Comparison of ENCODE assay signal across 9 cellular contexts in genomic region chr11:95296621-95297025, GRCh38.
DNase-seq lines count a peak whose midpoint lies in the region; ATAC-seq, FAIRE-seq and TF ChIP-seq lines count a peak whose summit lies in the region.
"Had no signal": no experiment of that assay in that cellular context is flagged by ENCODE, and none has a peak within 500 bp of the region (broad histone marks: within the 10 kb centered on the region; RNA-seq: fewer than 3 reads in every experiment).

No MANE protein-coding gene starts in this region.

- BruUV-seq in Calu3 (replicated peaks; lab: Mats Ljungman, UMichigan): no TSS peak

- no peaks in the 10 kb centered on the region for H3K27me3 Mint-ChIP-seq in Calu3 (ENCODE audit: unreplicated experiment)
- H3K27me3 Mint-ChIP-seq in activated CD4-positive, alpha-beta T cell treated with anti-CD3 and anti-CD28 coated beads, Interleukin-2, amount 10 ng/mL, durations not matched to agents 24 days and 14 days: peaks cover 4% of the 10 kb centered on the region

- no peak overlapping the region for H3K27ac Mint-ChIP-seq in Calu3 (ENCODE audit: unreplicated experiment)
- H3K27ac Mint-ChIP-seq in activated CD4-positive, alpha-beta T cell treated with anti-CD3 and anti-CD28 coated beads, Interleukin-2, amount 10 ng/mL, durations not matched to agents 24 days and 14 days: no peak overlapping the region

- peaks cover 8% of the 10 kb centered on the region for H3K4me1 Mint-ChIP-seq in Calu3 (ENCODE audit: low read depth, unreplicated experiment)
- H3K4me1 Mint-ChIP-seq in activated CD4-positive, alpha-beta T cell treated with anti-CD3 and anti-CD28 coated beads, Interleukin-2, amount 10 ng/mL, durations not matched to agents 24 days and 14 days: peaks cover 33% of the 10 kb centered on the region

- intact Hi-C loops in Calu3 (cut with micrococcal nuclease; ENCODE audit: unreplicated experiment): no loop called here
- intact Hi-C loops in activated CD4-positive, alpha-beta T cell treated with anti-CD3 and anti-CD28 coated beads, Interleukin-2, amount 10 ng/mL, durations not matched to agents 24 days and 14 days (cut with micrococcal nuclease): loop anchor here (5.0 kb wide), 1 partner anchor 64 kb away; the partner anchor contains the start of gene SESN3

- peak; percentile 8 to 19 for DNase-seq in AML-193 (lab: John Stamatoyannopoulos, UW)
- peak; percentile 37 for DNase-seq in GM19239 (ENCODE audit: insufficient read length, low spot score)
- peak; percentile 26 for DNase-seq in RPMI8226
- no peak for DNase-seq in NCI-H2171 (lab: John Stamatoyannopoulos, UW)
- DNase-seq in NCI-H345 treated with DMSO at 0.1 percent for 48 hours (lab: John Stamatoyannopoulos, UW; ENCODE audit: unreplicated experiment): no peak
- no peak for DNase-seq in Calu3
- DNase-seq in activated CD4-positive, alpha-beta T cell treated with anti-CD3 and anti-CD28 coated beads, Interleukin-2, amount 10 ng/mL, durations not matched to agents 24 days and 14 days: no peak
- DNase-seq: stimulated activated CD4-positive, alpha-beta T cell treated with anti-CD3 and anti-CD28 coated beads, Interleukin-12 subunit alpha, Interleukin-12 subunit beta, amount 100 ng/mL, for 4 hours had no signal

- CTCF ChIA-PET in Calu3 (lab: Charles Lee): interaction anchor here (0.5 kb wide), 1 partner anchor 35 kb away, joined by 4 read pairs; no protein-coding TSS in a partner anchor

- FAIRE-seq in GM19239 (lab: Jason Lieb, UNC): peak; percentile 99

- H3K36me3 Mint-ChIP-seq in Calu3 (ENCODE audit: insufficient read depth, unreplicated experiment): no peaks in the 10 kb centered on the region
- H3K36me3 Mint-ChIP-seq in activated CD4-positive, alpha-beta T cell treated with anti-CD3 and anti-CD28 coated beads, Interleukin-2, amount 10 ng/mL, durations not matched to agents 24 days and 14 days (ENCODE audit: low read depth): peaks cover 1% of the 10 kb centered on the region

- no peak for TF ChIP-seq CTCF in Calu3 (IDR thresholded peaks at IDR 0.05; ENCODE audit: unreplicated experiment)

- H3K4me3 Mint-ChIP-seq in Calu3 (ENCODE audit: low read depth, unreplicated experiment): no peak overlapping the region
- no peak overlapping the region for H3K4me3 Mint-ChIP-seq in activated CD4-positive, alpha-beta T cell treated with anti-CD3 and anti-CD28 coated beads, Interleukin-2, amount 10 ng/mL, durations not matched to agents 24 days and 14 days

- ATAC-seq in HG03060 (IDR thresholded peaks at IDR 0.05; ENCODE audit: low read depth, unreplicated experiment): peak; percentile 92

- no peaks in the 10 kb centered on the region for H3K9me3 Mint-ChIP-seq in Calu3 (ENCODE audit: low read depth, unreplicated experiment)
- no peaks in the 10 kb centered on the region for H3K9me3 Mint-ChIP-seq in activated CD4-positive, alpha-beta T cell treated with anti-CD3 and anti-CD28 coated beads, Interleukin-2, amount 10 ng/mL, durations not matched to agents 24 days and 14 days

Comparison
In these comparisons a context has a peak if more than half of its experiments do, and no peak if none do; other contexts are left out.
1. DNase-seq: peak in AML-193 (2 of 2), GM19239 (single experiment) and RPMI8226 (single experiment); none in NCI-H2171 (single experiment), NCI-H345 treated with DMSO at 0.1 percent for 48 hours (single experiment), Calu3 (single experiment) and activated CD4-positive, alpha-beta T cell treated with anti-CD3 and anti-CD28 coated beads, Interleukin-2, amount 10 ng/mL, durations not matched to agents 24 days and 14 days (single experiment).